Comparison of ENCODE assay signal across 20 cellular contexts in the genomic region with DNA sequence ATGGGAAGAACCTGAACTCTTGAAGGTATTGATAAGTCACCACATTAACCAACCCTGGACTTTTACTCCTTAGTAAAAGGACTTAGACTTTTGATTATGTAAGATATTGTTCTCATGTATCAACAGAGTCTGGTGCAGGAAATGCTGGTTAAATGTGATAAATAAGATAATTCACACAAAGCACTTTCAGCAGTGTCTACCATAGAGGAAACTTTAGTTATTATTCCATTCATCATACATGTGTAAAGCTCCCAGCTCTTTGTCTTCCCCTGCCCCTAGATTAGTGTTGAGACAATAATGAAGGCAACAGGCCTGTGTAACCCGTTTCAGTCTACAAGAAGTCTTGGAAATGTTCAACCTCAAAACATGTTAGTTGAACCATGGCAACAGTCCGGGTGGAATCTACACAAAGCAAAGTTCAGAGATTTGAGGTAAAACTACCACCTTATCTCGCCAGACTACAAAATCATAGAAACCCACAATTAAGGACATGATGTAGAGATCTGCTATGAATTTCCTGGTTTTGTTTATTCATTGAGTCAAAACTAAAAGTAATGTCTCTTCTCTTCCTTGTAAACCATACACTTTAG.
"Had no signal": no experiment of that assay in that cellular context is flagged by ENCODE, and none has a peak within 500 bp of the region (broad histone marks: within the 10 kb centered on the region; RNA-seq: fewer than 3 reads in every experiment).

No MANE protein-coding gene starts in this region.

- H3K27ac Mint-ChIP-seq: activated naive CD4-positive, alpha-beta T cell treated with anti-CD3 and anti-CD28 coated beads, Interleukin-2, amount 50 U/mL, for 72 hours; activated T-cell treated with anti-CD3 and anti-CD28 coated beads, Interleukin-2, amount 50 U/mL, for 72 hours; mesothelial cell of epicardium had no signal

- H3K36me3 Mint-ChIP-seq: mesothelial cell of epicardium had no signal

- FAIRE-seq: endometrium, frontal cortex, kidney had no signal

- H3K9me3 ChIP-seq: prostate gland had no signal

- ATAC-seq: activated naive CD4-positive, alpha-beta T cell treated with anti-CD3 and anti-CD28 coated beads, Interleukin-2, amount 50 U/mL, for 72 hours; activated T-cell treated with anti-CD3 and anti-CD28 coated beads, Interleukin-2, amount 50 U/mL, for 72 hours; left lobe of liver; stimulated activated naive CD8-positive, alpha-beta T cell treated with anti-CD3 and anti-CD28 coated beads, Interleukin-15, Interleukin-2, amounts not matched to agents 100 U/mL and 50 U/mL, for 24 hours had no signal

- DNase-seq: activated CD4-positive, alpha-beta T cell treated with anti-CD3 and anti-CD28 coated beads for 1 hour; activated gamma-delta T cell; activated T-cell treated with anti-CD3 and anti-CD28 coated beads, Interleukin-2, amount 50 U/mL, for 72 hours; amniotic stem cell; head of caudate nucleus; kidney; stimulated activated CD4-positive, alpha-beta T cell treated with anti-CD3 and anti-CD28 coated beads, Interleukin-12 subunit alpha, Interleukin-12 subunit beta, amount 100 ng/mL, for 4 hours; stimulated activated CD4-positive, alpha-beta T cell treated with anti-CD3 and anti-CD28 coated beads, Interleukin-1b, Interleukin-23, amount 100 ng/mL, for 48 hours; stimulated activated CD8-positive, alpha-beta memory T cell treated with anti-CD3 and anti-CD28 coated beads, Interleukin-4, amount 100 ng/mL, for 48 hours; stimulated activated naive CD8-positive, alpha-beta T cell treated with anti-CD3 and anti-CD28 coated beads, Interleukin-15, Interleukin-2, amounts not matched to agents 100 U/mL and 50 U/mL, for 24 hours; substantia nigra; tibial artery; WERI-Rb-1 had no signal

- H3K4me3 Mint-ChIP-seq: activated T-cell treated with anti-CD3 and anti-CD28 coated beads, Interleukin-2, amount 50 U/mL, for 72 hours; mesothelial cell of epicardium; neural crest cell had no signal
